In the genomic region with DNA sequence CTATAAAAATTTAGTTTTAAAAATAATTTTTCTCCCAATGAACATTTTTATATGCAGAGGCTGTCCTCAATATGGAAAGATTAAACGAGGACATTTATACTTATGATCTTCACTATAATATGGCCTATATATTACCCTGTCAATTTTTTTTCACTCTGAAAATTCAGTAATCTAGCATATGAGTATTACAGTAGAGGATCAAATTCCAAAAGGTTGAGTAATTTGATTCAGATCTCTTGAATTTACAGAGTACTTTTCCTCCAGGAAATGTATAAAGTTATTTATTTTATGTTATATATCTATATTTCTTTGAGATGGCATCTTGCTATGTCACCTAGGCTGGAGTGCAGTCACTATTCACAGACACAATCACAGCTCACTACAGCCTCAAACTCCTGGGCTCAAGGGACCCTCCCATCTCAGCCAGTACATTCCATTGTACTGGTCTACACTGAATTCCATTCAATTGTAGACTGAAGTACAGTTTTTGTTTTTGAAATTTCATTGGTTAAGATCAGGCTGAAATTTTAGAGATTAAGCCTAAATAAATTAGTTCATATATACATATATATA, we compare ENCODE assay signal across 17 cellular contexts. TPM values are rescaled to one million over a fixed set of nuclear protein-coding genes. Genes with fewer than 3 reads are reported as not detected.
DNase-seq lines count a peak whose midpoint lies in the region; FAIRE-seq and TF ChIP-seq lines count a peak whose summit lies in the region.
"Had no signal": no experiment of that assay in that cellular context is flagged by ENCODE, and none has a peak within 500 bp of the region (broad histone marks: within the 10 kb centered on the region; RNA-seq: fewer than 3 reads in every experiment).

No MANE protein-coding gene starts in this region.

- in situ Hi-C loops in ACHN (cut with HindIII; ENCODE audit: low pct_ligation_motif_present, low pct_unique_long_range_greater_than_20kb, low sequenced_read_pairs) = no loop called here

- no peak for TF ChIP-seq CTCF in OCI-LY7 (conservative IDR thresholded peaks at IDR 0.05; ENCODE audit: low read length)

- H3K79me2 ChIP-seq in OCI-LY7 (ENCODE audit: insufficient read depth, low read depth, low read length) = no peaks in the 10 kb centered on the region

- no peaks in the 10 kb centered on the region for H3K9me3 ChIP-seq in OCI-LY7 (ENCODE audit: low read length)

- DNase-seq in ACHN (peak; percentile 12), HCEC 1CT (peak; percentile 41), astrocyte of the hippocampus (ENCODE audit: low read depth, low spot score) (peak; percentile 6), NCI-H1694 (lab: John Stamatoyannopoulos, UW) (no peak), NCI-H2196 (lab: John Stamatoyannopoulos, UW; ENCODE audit: unreplicated experiment) (no peak), OCI-LY7 (ENCODE audit: low spot score) (no peak), NCI-H510A treated with DMSO at 0.1 percent for 48 hours (lab: John Stamatoyannopoulos, UW) (no peak)
- DNase-seq: KBM-7, NCI-H1092 treated with DMSO at 0.1 percent for 48 hours, NCI-H146, NCI-H2029 treated with DMSO at 0.1 percent for 48 hours, NCI-H526, Right ventricle myocardium superior, T-helper 2 cell had no signal

- H3K27ac ChIP-seq in OCI-LY7 (ENCODE audit: low read depth, low read length, poor library complexity, severe bottlenecking) = no peak overlapping the region

- H3K36me3 ChIP-seq in OCI-LY7 (ENCODE audit: insufficient read depth, low read length) = peaks cover 8% of the 10 kb centered on the region

- BruUV-seq in OCI-LY7 (replicated peaks; lab: Mats Ljungman, UMichigan) = no TSS peak

- no peak overlapping the region for H3K4me3 ChIP-seq in OCI-LY7 (ENCODE audit: low read depth, low read length, poor library complexity, severe bottlenecking)

- peak; percentile 38 for FAIRE-seq in islet of Langerhans (lab: Jason Lieb, UNC)
- FAIRE-seq: GM12891, H1 had no signal

- CTCF ChIA-PET in OCI-LY7 (lab: Charles Lee; ENCODE audit: unreplicated experiment) = no interaction called here

- no peaks in the 10 kb centered on the region for H4K20me1 ChIP-seq in OCI-LY7 (ENCODE audit: insufficient read depth, low read length)

- H2AFZ ChIP-seq in OCI-LY7 (ENCODE audit: low read length) = no peak overlapping the region

- intact Hi-C loops in OCI-LY7 (cut with micrococcal nuclease; ENCODE audit: unreplicated experiment) = no loop called here

- POLR2A ChIA-PET in OCI-LY7 (lab: Charles Lee) = interaction anchor here (0.6 kb wide), 1 partner anchor 12 kb away, joined by 3 read pairs; no protein-coding TSS in a partner anchor

- no peak overlapping the region for H3K4me2 ChIP-seq in OCI-LY7 (ENCODE audit: low read length)

- H3K9me2 ChIP-seq in OCI-LY7 (ENCODE audit: insufficient read depth, low read length) = no peaks in the 10 kb centered on the region

- no peaks in the 10 kb centered on the region for H3K4me1 ChIP-seq in OCI-LY7 (ENCODE audit: insufficient read depth, low read length, poor library complexity, severe bottlenecking)

RNA-seq across cellular contexts. Expression of gene TRPM7, which starts 16.3 kb away (rescaled TPM):
- 49.3 and 50.0 TPM in 2 replicates for total RNA-seq in OCI-LY7 (2014; rRNA removed; shearing (Covaris generic))
- 59.7 and 64.0 TPM in 2 replicates for total RNA-seq in OCI-LY7 (2022)

Comparison
In these comparisons a context has a peak if more than half of its experiments do, and no peak if none do; other contexts are left out.
1. DNase-seq: peak in ACHN (single experiment), HCEC 1CT (single experiment) and astrocyte of the hippocampus (single experiment); none in NCI-H1694 (single experiment), NCI-H2196 (single experiment), OCI-LY7 (single experiment) and NCI-H510A treated with DMSO at 0.1 percent for 48 hours (single experiment).